In genomic region chr1:9787702-9788101, GRCh38 we compare ENCODE assay signal across 8 cellular contexts. TPM values are rescaled to one million over a fixed set of nuclear protein-coding genes. Genes with fewer than 3 reads are reported as not detected.
DNase-seq lines count a peak whose midpoint lies in the region; ATAC-seq, FAIRE-seq and TF ChIP-seq lines count a peak whose summit lies in the region.

No MANE protein-coding gene starts in this region.

- no peaks in the 10 kb centered on the region for H3K9me3 ChIP-seq in CD4-positive, alpha-beta memory T cell (ENCODE audit: control insufficient read depth in 1 of 2, low read length in 2 of 2)
- no peaks in the 10 kb centered on the region for H3K9me3 ChIP-seq in H1 (ENCODE audit: insufficient read depth in 2 of 2, low read depth in 1 of 2, low read length in 1 of 2)

- no peaks in the 10 kb centered on the region for H3K9me3 Mint-ChIP-seq in CD4-positive, alpha-beta memory T cell

- TF ChIP-seq RAD21 in H1 (IDR thresholded peaks at IDR 0.05 in 1 of 2, conservative IDR thresholded peaks at IDR 0.05 in 1 of 2; ENCODE audit: low read depth in 2 of 2, low read length in 2 of 2), result no peak

- no peaks in the 10 kb centered on the region for H3K23me2 ChIP-seq in H1 (ENCODE audit: low read depth, low read length)

- no peak overlapping the region for H3K4ac ChIP-seq in H1 (replicated peaks; ENCODE audit: insufficient read length, low read depth, low read length)

- no peak for TF ChIP-seq POLR2A in H1 (IDR thresholded peaks at IDR 0.05; ENCODE audit: control extremely low read depth in 1 of 2, low read depth in 2 of 2, low read length in 2 of 2)

- DNase-seq in CD4-positive, alpha-beta memory T cell, result peak; percentile 74 to 81 (median 77)
- DNase-seq in T-helper 22 cell (ENCODE audit: low read depth) (peak; percentile 25), H1 (ENCODE audit: low read depth in 1 of 2, low spot score in 2 of 2) (no peak), globus pallidus (ENCODE audit: low spot score) (no peak), NCI-H524 (lab: John Stamatoyannopoulos, UW) (no peak), glomerular visceral epithelial cell (ENCODE audit: extremely low spot score) (no peak), NCI-H1436 treated with DMSO at 0.1 percent for 48 hours (lab: John Stamatoyannopoulos, UW) (no peak)

- no peak overlapping the region for H4K91ac ChIP-seq in H1 (replicated peaks; ENCODE audit: insufficient read length, low read length)

- no peak overlapping the region for H3K14ac ChIP-seq in H1 (ENCODE audit: insufficient read length)

- peak overlapping the region; percentile 50; the same call in 1 of the 2 replicates for H2BK12ac ChIP-seq in H1 (ENCODE audit: low read depth, low read length)

- intact Hi-C loops in CD4-positive, alpha-beta memory T cell (cut with micrococcal nuclease), result loop anchor here (10.0 kb wide), 1 partner anchor 247 kb away; the partner anchor contains the start of gene UBE4B

- no peaks in the 10 kb centered on the region for H3K27me3 ChIP-seq in CD4-positive, alpha-beta memory T cell (ENCODE audit: insufficient read depth, low read length)
- H3K27me3 ChIP-seq in H1 (replicated peaks in 1 of 4; ENCODE audit: control insufficient read depth in 3 of 4, extremely low read depth in 1 of 4, insufficient read depth in 3 of 4, low read length in 3 of 4), result no peaks in the 10 kb centered on the region

- H3K4me3 Mint-ChIP-seq in CD4-positive, alpha-beta memory T cell, result peak overlapping the region; percentile 70 to 87 (median 82)

- H3K4me1 Mint-ChIP-seq in CD4-positive, alpha-beta memory T cell, result peaks cover 26 to 55% (median 36%) of the 10 kb centered on the region in 4 donors

- no peak overlapping the region for H2BK15ac ChIP-seq in H1 (ENCODE audit: low read length)

- H2BK20ac ChIP-seq in H1 (ENCODE audit: low read length), result no peak overlapping the region

- H2BK5ac ChIP-seq in H1 (ENCODE audit: low read depth, low read length), result no peak overlapping the region

- ATAC-seq in HG02798 (IDR thresholded peaks at IDR 0.05; ENCODE audit: poor library complexity, unreplicated experiment), result peak; percentile 75

- H4K8ac ChIP-seq in H1 (ENCODE audit: extremely low read depth, insufficient read depth, low read length), result no peak overlapping the region

- no peak overlapping the region for H3K9ac ChIP-seq in H1 (replicated peaks in 1 of 4; ENCODE audit: extremely low read depth in 1 of 4, low read depth in 3 of 4, low read length in 3 of 4)

- H4K20me1 ChIP-seq in H1 (replicated peaks in 1 of 2; ENCODE audit: control insufficient read depth in 1 of 2, insufficient read depth in 2 of 2, low read length in 2 of 2), result peaks cover 10 to 12% of the 10 kb centered on the region in 2 experiments

- no peak overlapping the region for H3K23ac ChIP-seq in H1 (ENCODE audit: insufficient read length)

- H3K4me3 ChIP-seq in CD4-positive, alpha-beta memory T cell (ENCODE audit: low read length in 2 of 2), result peak overlapping the region in 1 of 2 donors; percentile 38
- H3K4me3 ChIP-seq in H1 (ENCODE audit: extremely low read depth in 1 of 4, insufficient read depth in 2 of 4, low read depth in 3 of 4, low read length in 4 of 4), result no peak overlapping the region

- H3K27ac ChIP-seq in CD4-positive, alpha-beta memory T cell (ENCODE audit: low read depth, low read length), result peak overlapping the region; percentile 61
- no peak overlapping the region for H3K27ac ChIP-seq in H1 (ENCODE audit: low read depth, low read length)

- no peaks in the 10 kb centered on the region for H3K27me3 Mint-ChIP-seq in CD4-positive, alpha-beta memory T cell

- CTCF ChIA-PET in CD4-positive, alpha-beta memory T cell (lab: Charles Lee; ENCODE audit: partially characterized antibody), result interaction anchor here (1.0 to 11.5 kb wide), 4 partner anchors 11 to 90 kb away, joined by 4 to 381 read pairs (median 39); no protein-coding TSS in a partner anchor
- CTCF ChIA-PET in H1 (lab: Charles Lee; ENCODE audit: partially characterized antibody), result interaction anchor here (4.4 to 11.2 kb wide), 4 partner anchors 9 to 80 kb away, joined by 29 to 312 read pairs (median 78); no protein-coding TSS in a partner anchor

- peak overlapping the region; percentile 82 to 98 (median 95) for H3K27ac Mint-ChIP-seq in CD4-positive, alpha-beta memory T cell

- no peak for FAIRE-seq in H1 (lab: Jason Lieb, UNC)

- TF ChIP-seq EP300 in H1 (IDR thresholded peaks at IDR 0.05; ENCODE audit: borderline replicate concordance in 1 of 2, low read depth in 2 of 2, low read length in 2 of 2), result no peak

- 0 out of 2 replicates have a peak overlapping the region, but pooled peaks have one; percentile 13 for H2AK5ac ChIP-seq in H1 (ENCODE audit: low read depth, low read length)

- peaks cover 38% of the 10 kb centered on the region for H3K4me1 ChIP-seq in CD4-positive, alpha-beta memory T cell (ENCODE audit: insufficient read depth, low read length)
- peaks cover 3 to 11% (median 6%) of the 10 kb centered on the region in 4 experiments for H3K4me1 ChIP-seq in H1 (replicated peaks in 1 of 4; ENCODE audit: control insufficient read depth in 3 of 4, insufficient read depth in 4 of 4, low read length in 3 of 4)

- no peak overlapping the region for H2BK120ac ChIP-seq in H1 (replicated peaks; ENCODE audit: low read depth, low read length)

- H4K5ac ChIP-seq in H1 (ENCODE audit: insufficient read length, low read depth, low read length), result no peak overlapping the region

- H3K79me1 ChIP-seq in H1 (ENCODE audit: low read depth, low read length), result peaks cover 6% of the 10 kb centered on the region; the same call in 1 of the 2 replicates

- WGBS in H1 (ENCODE audit: extremely low coverage in 1 of 2, insufficient coverage in 1 of 2, insufficient read length in 1 of 2, insufficient replicate concordance in 2 of 2, low coverage in 1 of 2, low lambda C conversion rate in 2 of 2, missing lambda C conversion rate in 1 of 2), 2 experiments, result 88% methylated on average over 8 of the region's 8 CpGs; no CpG with 5 or more reads in 1 of the 2 experiments

- H3K36me3 ChIP-seq in CD4-positive, alpha-beta memory T cell (ENCODE audit: insufficient read depth, low read length), result no peaks in the 10 kb centered on the region
- H3K36me3 ChIP-seq in H1 (ENCODE audit: control insufficient read depth in 2 of 4, insufficient read depth in 4 of 4, low read length in 3 of 4), result no peaks in the 10 kb centered on the region; a peak in 1 of 8 replicates

- TF ChIP-seq CTCF in H1 (IDR thresholded peaks at IDR 0.05; ENCODE audit: control extremely low read depth in 1 of 3, insufficient read depth in 1 of 3, low read depth in 1 of 3, low read length in 3 of 3), result no peak

- peaks cover 0 to 9% of the 10 kb centered on the region in 2 donors for H3K36me3 Mint-ChIP-seq in CD4-positive, alpha-beta memory T cell

- POLR2A ChIA-PET in CD4-positive, alpha-beta memory T cell (lab: Charles Lee; ENCODE audit: partially characterized antibody), result interaction anchor here (1.2 to 1.3 kb wide), 3 partner anchors 13 to 81 kb away, joined by 3 read pairs; no protein-coding TSS in a partner anchor
- POLR2A ChIA-PET in H1 (lab: Charles Lee; ENCODE audit: partially characterized antibody), result interaction anchor here (1.2 to 1.3 kb wide), 2 partner anchors 51 to 72 kb away, joined by 3 read pairs; no protein-coding TSS in a partner anchor

- H3K56ac ChIP-seq in H1 (replicated peaks; ENCODE audit: insufficient read length, low read depth, low read length), result no peak overlapping the region

- peaks cover 5 to 71% of the 10 kb centered on the region in 2 experiments; a peak in 3 of 4 replicates for H3K79me2 ChIP-seq in H1 (ENCODE audit: control insufficient read depth in 1 of 2, insufficient read depth in 2 of 2, low read length in 2 of 2)

- no peak overlapping the region for H2AFZ ChIP-seq in H1 (ENCODE audit: low read length)

- H3K18ac ChIP-seq in H1 (ENCODE audit: extremely low read depth, low read length), result no peak overlapping the region

- no peak overlapping the region for H3K4me2 ChIP-seq in H1 (ENCODE audit: insufficient read depth in 1 of 2, low read depth in 2 of 2, low read length in 2 of 2)

TF ChIP-seq in H1, 55 proteins besides CTCF, POLR2A, EP300 and RAD21 (continues in another document):
- no peak for TF ChIP-seq BRCA1 (IDR thresholded peaks at IDR 0.05; ENCODE audit: low read depth, low read length)
- no peak for TF ChIP-seq E2F6 (IDR thresholded peaks at IDR 0.05)
- TF ChIP-seq SP1 (IDR thresholded peaks at IDR 0.05; ENCODE audit: low read depth, low read length), result no peak
- no peak for TF ChIP-seq RNF2 (IDR thresholded peaks at IDR 0.05; ENCODE audit: borderline replicate concordance, low read depth, low read length, missing control alignments, poor library complexity, severe bottlenecking)
- no peak for TF ChIP-seq POU5F1 (IDR thresholded peaks at IDR 0.05; ENCODE audit: low read depth, low read length)
- no peak for TF ChIP-seq PHF8 (conservative IDR thresholded peaks at IDR 0.05; ENCODE audit: low read depth, low read length)
- no peak for TF ChIP-seq SAP30 (IDR thresholded peaks at IDR 0.05; ENCODE audit: insufficient read depth, insufficient replicate concordance, low read length)
- TF ChIP-seq HDAC2 (IDR thresholded peaks at IDR 0.05; ENCODE audit: borderline replicate concordance in 1 of 2, low read depth in 2 of 2, low read length in 2 of 2), result no peak
- no peak for TF ChIP-seq USF2 (IDR thresholded peaks at IDR 0.05; ENCODE audit: low read length)

RNA-seq across cellular contexts. Expression of gene CLSTN1, which starts 36.1 kb away (rescaled TPM):
- 100 to 1,000 TPM; 107 to 109 TPM for total RNA-seq in CD4-positive, alpha-beta memory T cell
- polyA plus RNA-seq in CD4-positive, alpha-beta memory T cell, result 10 to 100 TPM in 1 of 2 donors, 1 to 10 TPM in 1; 6.9 to 50.9 TPM
- total RNA-seq in H1 (2021; fragmentation: NEBNext Ultra II Directional; extraction: Animal tissue kit (Norgen Biotek cat#: 25700)), result 97.4 and 99.0 TPM in 2 replicates
- 34.2 and 55.4 TPM in 2 replicates for polyA plus RNA-seq in H1 (2011; rRNA removed)
- polyA plus RNA-seq in H1 (2011; cell fraction: cytosol; rRNA removed), result 38.7 TPM
- polyA plus RNA-seq in H1 (2011; cell fraction: nucleus; rRNA removed), result 87.5 TPM
- polyA plus RNA-seq in H1 (2012, experiment 1 of 2), result 78.7 to 109 TPM (median 97.3 TPM) in 4 replicates
- 84.4 TPM for polyA plus RNA-seq in H1 (2012, experiment 2 of 2)
- polyA plus RNA-seq in H1 (2013, experiment 1 of 2), result 126 TPM
- polyA plus RNA-seq in H1 (2013, experiment 2 of 2), result 110 TPM
- polyA minus RNA-seq in H1 (2011; rRNA and poly(A)+ RNA removed), result 42.8 and 45.5 TPM in 2 replicates
- polyA minus RNA-seq in H1 (2011; cell fraction: cytosol; rRNA and poly(A)+ RNA removed), result 54.3 TPM
- 31.1 TPM for polyA minus RNA-seq in H1 (2011; cell fraction: nucleus; rRNA and poly(A)+ RNA removed)

Comparison
In these comparisons a context has a peak if more than half of its experiments do, and no peak if none do; other contexts are left out.
1. DNase-seq: peak in CD4-positive, alpha-beta memory T cell (5 of 5) and T-helper 22 cell (single experiment); none in H1 (0 of 2), globus pallidus (single experiment), NCI-H524 (0 of 2), glomerular visceral epithelial cell (single experiment) and NCI-H1436 treated with DMSO at 0.1 percent for 48 hours (single experiment).